In genomic region chr10:126558881-126559280, GRCh38 we compare ENCODE assay signal across 16 cellular contexts.
A peak's percentile ranks its signal among the peaks of the same experiment; 100 is the strongest.
DNase-seq lines count a peak whose midpoint lies in the region; TF ChIP-seq lines count a peak whose summit lies in the region.
"Had no signal": no experiment of that assay in that cellular context is flagged by ENCODE, and none has a peak within 500 bp of the region (broad histone marks: within the 10 kb centered on the region; RNA-seq: fewer than 3 reads in every experiment).

No MANE protein-coding gene starts in this region.

- no peak overlapping the region for H2BK5ac ChIP-seq in neuronal stem cell (ENCODE audit: low read length)

- H3K4me2 ChIP-seq in neuronal stem cell (ENCODE audit: insufficient read depth, low read length, poor library complexity, severe bottlenecking), result no peak overlapping the region

- no peak overlapping the region for H2BK120ac ChIP-seq in neuronal stem cell (ENCODE audit: low read depth, low read length)

- H3K9me3 ChIP-seq in neuronal stem cell (replicated peaks in 1 of 2; ENCODE audit: control insufficient read depth in 2 of 2, insufficient read depth in 1 of 2, low read depth in 1 of 2, low read length in 2 of 2), result peaks cover 0 to 4% of the 10 kb centered on the region in 2 donors

- no peak overlapping the region for H3K9ac ChIP-seq in neuronal stem cell (ENCODE audit: low read depth, low read length, poor library complexity)

- H3K79me1 ChIP-seq in neuronal stem cell (ENCODE audit: low read depth, low read length), result no peaks in the 10 kb centered on the region

- no peak overlapping the region for H2BK12ac ChIP-seq in neuronal stem cell (ENCODE audit: low read length)

- peaks cover 0 to 14% of the 10 kb centered on the region in 2 donors for H3K4me1 ChIP-seq in neuronal stem cell (ENCODE audit: control insufficient read depth in 2 of 2, insufficient read depth in 1 of 2, low read depth in 1 of 2, low read length in 2 of 2)

- H3K27ac ChIP-seq in cingulate gyrus (ENCODE audit: low read depth, low read length) (peak overlapping the region; percentile 88), neuronal stem cell (replicated peaks; ENCODE audit: low read length) (no peak overlapping the region)
- H3K27ac ChIP-seq: 22Rv1, HL-60 had no signal

- H3K14ac ChIP-seq in neuronal stem cell (ENCODE audit: low read length), result no peak overlapping the region

- H3K23ac ChIP-seq in neuronal stem cell (ENCODE audit: low read depth, low read length, poor library complexity), result peak overlapping the region; percentile 19

- H4K8ac ChIP-seq in neuronal stem cell (ENCODE audit: low read depth, low read length), result no peak overlapping the region

- H3K27me3 ChIP-seq in neuronal stem cell (ENCODE audit: control insufficient read depth in 3 of 3, insufficient read depth in 3 of 3, low read depth in 1 of 3, low read length in 3 of 3), result no peaks in the 10 kb centered on the region

- H3K18ac ChIP-seq in neuronal stem cell (ENCODE audit: low read length), result peak overlapping the region; percentile 38

- H3K36me3 ChIP-seq in neuronal stem cell (replicated peaks in 1 of 2; ENCODE audit: control insufficient read depth in 2 of 2, insufficient read depth in 2 of 2, low read length in 2 of 2), result no peaks in the 10 kb centered on the region

- H2AK5ac ChIP-seq in neuronal stem cell (ENCODE audit: low read depth, low read length), result no peak overlapping the region

- no peak for TF ChIP-seq POLR2A in erythroblast (IDR thresholded peaks at IDR 0.05; ENCODE audit: low read length)

- DNase-seq in DMS 273 (lab: John Stamatoyannopoulos, UW; ENCODE audit: unreplicated experiment), result peak; percentile 13
- DNase-seq in DMS 273 treated with DMSO at 0.1 percent for 48 hours (lab: John Stamatoyannopoulos, UW), result no peak
- DNase-seq in neuronal stem cell (ENCODE audit: low spot score), result no peak
- DNase-seq in erythroblast (lab: John Stamatoyannopoulos, UW), result no peak
- no peak for DNase-seq in C1 segment of cervical spinal cord (lab: John Stamatoyannopoulos, UW)
- no peak for DNase-seq in NCI-H524 (lab: John Stamatoyannopoulos, UW)
- no peak for DNase-seq in DMS153 (lab: John Stamatoyannopoulos, UW)
- DNase-seq: Calu3; CD4-positive, CD25-positive, alpha-beta regulatory T cell; DND-41; GDM1; HCEC 1CT; HFFc6 had no signal

- WGBS in neuronal stem cell (ENCODE audit: extremely low coverage in 2 of 2, insufficient read length in 2 of 2, insufficient replicate concordance in 1 of 2), 2 donors, result no CpG with 5 or more reads among the region's 1 CpG

- H3K4me3 ChIP-seq in neuronal stem cell (ENCODE audit: low read length in 2 of 2), result no peak overlapping the region

- H3K4ac ChIP-seq in neuronal stem cell (ENCODE audit: low read length), result no peak overlapping the region

- no peak overlapping the region for H2AFZ ChIP-seq in neuronal stem cell (ENCODE audit: low read length)

- H4K91ac ChIP-seq in neuronal stem cell (ENCODE audit: low read depth, low read length, poor library complexity), result no peak overlapping the region

- H2BK15ac ChIP-seq in neuronal stem cell (ENCODE audit: low read length), result no peak overlapping the region
